ENCODE assay signal across 8 cellular contexts in the genomic region with DNA sequence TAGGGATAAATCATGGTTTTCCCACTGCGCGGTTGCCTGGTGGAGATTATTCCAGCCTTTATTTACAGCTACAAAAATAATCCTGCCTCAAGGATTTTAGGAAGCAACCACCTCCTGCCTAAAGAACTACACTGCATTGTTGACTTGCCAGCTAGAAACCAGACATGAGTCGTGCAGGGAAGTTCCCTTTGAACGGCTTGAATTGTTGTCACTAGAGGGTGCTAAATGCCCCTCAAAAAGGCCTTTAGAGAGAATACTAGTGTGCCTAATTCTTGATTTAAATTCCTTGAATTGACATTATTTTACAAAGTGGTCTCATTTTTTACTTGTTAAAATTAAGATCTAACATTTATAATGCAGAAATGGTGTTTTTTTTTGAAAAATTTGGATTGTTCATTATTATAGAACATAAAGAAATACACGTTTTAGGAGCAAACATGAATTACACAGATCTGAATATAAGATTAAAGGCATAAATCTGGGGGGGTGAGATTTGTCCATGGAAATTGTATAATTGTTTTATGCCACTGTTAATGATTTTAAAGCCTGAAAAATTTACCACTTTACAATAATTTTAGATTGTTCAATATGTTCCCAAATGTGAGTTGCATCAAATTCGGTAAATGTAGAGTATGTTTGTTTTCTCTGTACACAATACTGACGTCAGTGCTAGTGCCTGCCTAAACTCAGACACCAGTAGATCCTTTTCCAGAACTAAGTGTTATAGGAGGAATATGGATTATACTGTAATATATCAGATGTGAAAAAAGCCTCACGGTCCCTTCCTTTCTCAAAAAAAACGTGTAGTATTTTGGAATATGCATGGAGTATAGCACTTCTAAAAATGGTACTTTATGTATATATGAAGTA. TPM values are rescaled to one million over a fixed set of nuclear protein-coding genes. Genes with fewer than 3 reads are reported as not detected.
A peak's percentile ranks its signal among the peaks of the same experiment; 100 is the strongest.
DNase-seq lines count a peak whose midpoint lies in the region; ATAC-seq and TF ChIP-seq lines count a peak whose summit lies in the region.

No MANE protein-coding gene starts in this region.

- H3K4me1 Mint-ChIP-seq in neural crest cell, result peaks cover 18% of the 10 kb centered on the region

- H3K27ac ChIP-seq in SK-N-SH (ENCODE audit: low read depth in 2 of 2, low read length in 1 of 2) (peak overlapping the region in 1 of 2 experiments; percentile 15; a peak in 1 of 4 replicates), esophagus squamous epithelium (peak overlapping the region in 2 of 4 donors; percentile 48 to 51)

- TF ChIP-seq POLR2A in esophagus squamous epithelium (IDR thresholded peaks at IDR 0.05), result no peak

- H3K27me3 Mint-ChIP-seq in neural crest cell (ENCODE audit: low read depth), result no peaks in the 10 kb centered on the region

- 0 out of 2 replicates have a peak overlapping the region, but pooled peaks have one; percentile 38 for H3K4me2 ChIP-seq in SK-N-SH

- no peak for TF ChIP-seq EP300 in SK-N-SH (IDR thresholded peaks at IDR 0.05; ENCODE audit: borderline replicate concordance in 1 of 2, low read depth in 1 of 2, low read length in 1 of 2)

- H3K36me3 ChIP-seq in SK-N-SH (replicated peaks in 1 of 2; ENCODE audit: control insufficient read depth in 1 of 2, insufficient read depth in 2 of 2, low read length in 1 of 2) (no peaks in the 10 kb centered on the region), esophagus squamous epithelium (no peaks in the 10 kb centered on the region)

- H3K79me2 ChIP-seq in SK-N-SH (ENCODE audit: insufficient read depth), result no peaks in the 10 kb centered on the region

- ATAC-seq in activated naive CD4-positive, alpha-beta T cell treated with anti-CD3 and anti-CD28 coated beads, Interleukin-2, amount 50 U/mL, for 72 hours, result peak; percentile 52 to 64
- no peak for ATAC-seq in GM21528 (IDR thresholded peaks at IDR 0.05; ENCODE audit: low FRiP score, unreplicated experiment)
- no peak for ATAC-seq in HG03378 (IDR thresholded peaks at IDR 0.05; ENCODE audit: unreplicated experiment)

- H3K9me3 Mint-ChIP-seq in activated naive CD4-positive, alpha-beta T cell treated with anti-CD3 and anti-CD28 coated beads, Interleukin-2, amount 50 U/mL, for 72 hours, result no peaks in the 10 kb centered on the region
- no peaks in the 10 kb centered on the region for H3K9me3 Mint-ChIP-seq in neural crest cell

- H3K27ac Mint-ChIP-seq in activated naive CD4-positive, alpha-beta T cell treated with anti-CD3 and anti-CD28 coated beads, Interleukin-2, amount 50 U/mL, for 72 hours, result no peak overlapping the region
- H3K27ac Mint-ChIP-seq in neural crest cell (ENCODE audit: unreplicated experiment), result no peak overlapping the region

- peak overlapping the region; percentile 56 for H2AFZ ChIP-seq in SK-N-SH (ENCODE audit: low read depth)

- H3K9ac ChIP-seq in SK-N-SH, result no peak overlapping the region

- POLR2A ChIA-PET in SK-N-SH (lab: Yijun Ruan, JAX), result no interaction called here

- H3K9me3 ChIP-seq in SK-N-SH, result no peaks in the 10 kb centered on the region
- no peaks in the 10 kb centered on the region for H3K9me3 ChIP-seq in esophagus squamous epithelium

- no peaks in the 10 kb centered on the region for H4K20me1 ChIP-seq in SK-N-SH (ENCODE audit: insufficient read depth)

- TF ChIP-seq RAD21 in SK-N-SH (IDR thresholded peaks at IDR 0.05; ENCODE audit: low read length), result peak; percentile 83

- no peak overlapping the region for H3K4me3 Mint-ChIP-seq in neural crest cell

- WGBS in SK-N-SH (ENCODE audit: low lambda C conversion rate), result 58% methylated on average over 9 of the region's 9 CpGs
- 37 to 39% methylated on average over 9 of the region's 9 CpGs for WGBS in esophagus squamous epithelium, 2 donors

- peaks cover 3% of the 10 kb centered on the region for H3F3A ChIP-seq in SK-N-SH (replicated peaks; ENCODE audit: insufficient read depth)

- H3K36me3 Mint-ChIP-seq in activated naive CD4-positive, alpha-beta T cell treated with anti-CD3 and anti-CD28 coated beads, Interleukin-2, amount 50 U/mL, for 72 hours, result no peaks in the 10 kb centered on the region
- no peaks in the 10 kb centered on the region for H3K36me3 Mint-ChIP-seq in neural crest cell (ENCODE audit: low read depth)

- peak in 1 of 2 donors; percentile 13 for DNase-seq in activated naive CD4-positive, alpha-beta T cell treated with anti-CD3 and anti-CD28 coated beads, Interleukin-2, amount 50 U/mL, for 72 hours (ENCODE audit: low spot score in 2 of 2)
- no peak for DNase-seq in activated naive CD4-positive, alpha-beta T cell (lab: John Stamatoyannopoulos, UW)
- DNase-seq in NCI-H1417 (lab: John Stamatoyannopoulos, UW), result peak; percentile 64 to 89 (median 70)
- peak; percentile 56 for DNase-seq in SK-N-SH
- no peak for DNase-seq in esophagus squamous epithelium (lab: John Stamatoyannopoulos, UW)
- peak; percentile 36 for DNase-seq in neural crest cell (ENCODE audit: low read depth, low spot score)

- peaks cover 0 to 7% of the 10 kb centered on the region in 2 experiments; a peak in 2 of 4 replicates for H3K4me1 ChIP-seq in SK-N-SH (ENCODE audit: control insufficient read depth in 1 of 2, insufficient read depth in 2 of 2, low read depth in 1 of 2, low read length in 1 of 2)
- peaks cover 0 to 17% (median 0%) of the 10 kb centered on the region in 3 donors for H3K4me1 ChIP-seq in esophagus squamous epithelium

- H3K4me3 ChIP-seq in SK-N-SH (ENCODE audit: low read depth in 2 of 2, low read length in 1 of 2), result no peak overlapping the region
- H3K4me3 ChIP-seq in esophagus squamous epithelium, result peak overlapping the region in 2 of 4 donors; percentile 6 to 49

- intact Hi-C loops in esophagus squamous epithelium (cut with DNase I), result loop anchor here (10.0 kb wide), 2 partner anchors 209 to 639 kb away; no protein-coding TSS in a partner anchor

- TF ChIP-seq CTCF in SK-N-SH (IDR thresholded peaks at IDR 0.05) (peak; percentile 78), esophagus squamous epithelium (IDR thresholded peaks at IDR 0.05) (peak in 5 of 6 experiments; percentile 52 to 74 (median 55)), neural crest cell (conservative IDR thresholded peaks at IDR 0.05) (peak; percentile 79)

- CTCF ChIA-PET in SK-N-SH (lab: Yijun Ruan, JAX), result interaction anchor here (0.6 to 2.3 kb wide), 22 partner anchors 8 to 679 kb away, joined by 3 to 9 read pairs (median 4); no protein-coding TSS in a partner anchor

- H3K27me3 ChIP-seq in SK-N-SH (ENCODE audit: insufficient read depth), result no peaks in the 10 kb centered on the region
- H3K27me3 ChIP-seq in esophagus squamous epithelium, result no peaks in the 10 kb centered on the region

- no peaks in the 10 kb centered on the region for H3K9me2 ChIP-seq in SK-N-SH

TF ChIP-seq in SK-N-SH, 30 proteins besides CTCF, POLR2A, EP300 and RAD21:
- TF ChIP-seq SMC3 (IDR thresholded peaks at IDR 0.05; ENCODE audit: low read depth, low read length) (peak; percentile 65), RXRA (IDR thresholded peaks at IDR 0.05; ENCODE audit: borderline replicate concordance, low read depth) (no peak), TEAD4 (IDR thresholded peaks at IDR 0.05; ENCODE audit: borderline replicate concordance, insufficient read depth) (peak; percentile 27; the same call in 1 of the 2 replicates)
- TF ChIP-seq, protein P1, sequence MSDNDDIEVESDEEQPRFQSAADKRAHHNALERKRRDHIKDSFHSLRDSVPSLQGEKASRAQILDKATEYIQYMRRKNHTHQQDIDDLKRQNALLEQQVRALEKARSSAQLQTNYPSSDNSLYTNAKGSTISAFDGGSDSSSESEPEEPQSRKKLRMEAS (IDR thresholded peaks at IDR 0.05; ENCODE audit: low read depth), result peak; percentile 28; the same call in 1 of the 2 replicates

RNA-seq across cellular contexts. Expression of a gene that starts 7.6 kb away (rescaled TPM):
- total RNA-seq in activated naive CD4-positive, alpha-beta T cell treated with anti-CD3 and anti-CD28 coated beads, Interleukin-2, amount 50 U/mL, for 72 hours, result not detected
- polyA plus RNA-seq in SK-N-SH (2012; rRNA removed), result 0.05 TPM in 1 of 2 replicates, not detected in the other
- 0.03 TPM in 1 of 2 replicates, not detected in the other for polyA plus RNA-seq in SK-N-SH (2012; cell fraction: cytosol; rRNA removed)
- 0.01 and 0.04 TPM in 2 replicates for polyA plus RNA-seq in SK-N-SH (2012; cell fraction: nucleus; rRNA removed)
- total RNA-seq in esophagus squamous epithelium (10 to 100 TPM in 1 of 4 donors, 1 to 10 TPM in 3; 2.5 to 10.9 (median 8.4) TPM), neural crest cell (0.19 and 0.61 TPM in 2 replicates)

Comparison
In these comparisons a context has a peak if more than half of its experiments do, and no peak if none do; other contexts are left out.
1. ATAC-seq: peak in activated naive CD4-positive, alpha-beta T cell treated with anti-CD3 and anti-CD28 coated beads, Interleukin-2, amount 50 U/mL, for 72 hours (2 of 2); none in GM21528 (single experiment) and HG03378 (single experiment).
2. DNase-seq: peak in NCI-H1417 (3 of 3), SK-N-SH (single experiment) and neural crest cell (single experiment); none in activated naive CD4-positive, alpha-beta T cell (0 of 4) and esophagus squamous epithelium (single experiment).
3. Peak in every context shown above with its lines, with median percentiles within 50 percentile points of each other: CTCF ChIP-seq.